In the genomic region with DNA sequence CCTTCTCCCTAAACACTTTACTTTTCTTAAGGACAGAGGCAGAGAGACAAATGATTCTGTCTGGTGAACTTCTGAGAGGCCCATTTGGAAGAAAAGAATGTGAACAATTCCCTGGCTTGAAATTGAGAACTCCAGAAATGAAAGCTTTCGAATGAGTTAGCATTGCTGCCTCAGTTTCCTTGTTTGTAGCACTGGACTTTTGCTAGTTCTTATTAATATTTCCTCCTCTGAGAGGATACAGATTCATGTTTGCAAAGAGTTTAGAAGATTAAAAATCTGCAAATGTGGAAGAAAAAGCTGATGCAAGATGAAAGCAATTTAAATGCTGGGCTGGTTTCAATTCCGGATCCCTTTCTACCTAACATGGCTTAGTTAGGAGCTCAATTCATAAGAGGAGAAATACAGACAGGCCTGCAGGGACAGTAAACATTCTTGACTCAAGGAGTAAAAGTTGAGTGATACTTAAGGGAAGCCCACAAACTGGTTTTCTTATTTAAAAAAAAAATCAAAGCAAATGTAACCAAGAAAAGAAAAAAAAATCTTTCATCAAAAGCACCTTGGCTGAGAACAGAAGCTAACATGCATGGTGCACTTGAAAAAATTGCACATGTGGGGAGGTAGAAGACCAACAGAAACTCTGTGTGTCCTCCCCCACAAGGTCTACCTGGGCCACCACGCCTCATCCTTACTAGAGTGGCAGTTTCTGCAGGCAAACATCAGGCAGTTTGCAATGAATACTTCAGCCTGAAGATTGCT, we compare ENCODE assay signal across 14 cellular contexts. TPM values are rescaled to one million over a fixed set of nuclear protein-coding genes. Genes with fewer than 3 reads are reported as not detected.
DNase-seq lines count a peak whose midpoint lies in the region; ATAC-seq, FAIRE-seq and TF ChIP-seq lines count a peak whose summit lies in the region.
"Had no signal": no experiment of that assay in that cellular context is flagged by ENCODE, and none has a peak within 500 bp of the region (broad histone marks: within the 10 kb centered on the region; RNA-seq: fewer than 3 reads in every experiment).

No MANE protein-coding gene starts in this region.

- no peak for TF ChIP-seq CTCF in activated CD8-positive, alpha-beta T cell treated with anti-CD3 and anti-CD28 coated beads for 36 hours (IDR thresholded peaks at IDR 0.05)
- TF ChIP-seq CTCF in Panc1 (IDR thresholded peaks at IDR 0.05) (no peak), fibroblast of villous mesenchyme (IDR thresholded peaks at IDR 0.05; ENCODE audit: insufficient read depth, low read depth, low read length) (no peak), stomach (IDR thresholded peaks at IDR 0.05) (no peak)

- no peak for DNase-seq in activated CD8-positive, alpha-beta T cell treated with anti-CD3 and anti-CD28 coated beads for 36 hours
- DNase-seq in activated CD8-positive, alpha-beta T cell treated with anti-CD3 and anti-CD28 coated beads, Interleukin-2, amount 10 ng/mL, durations not matched to agents 7 days and 5 days, result no peak
- DNase-seq in Panc1 (ENCODE audit: low read depth, low spot score) (no peak), fibroblast of villous mesenchyme (ENCODE audit: low read depth) (peak; percentile 16), stomach (no peak), urothelium cell line (ENCODE audit: low spot score) (no peak)
- DNase-seq in effector CD4-positive, alpha-beta T cell, result no peak
- DNase-seq: activated CD8-positive, alpha-beta memory T cell treated with anti-CD3 and anti-CD28 coated beads, Interleukin-2, amount 50 U/mL, for 48 hours; dorsolateral prefrontal cortex; NCI-H1417 treated with DMSO at 0.1 percent for 48 hours; NCI-H524 treated with DMSO at 0.1 percent for 48 hours had no signal

- no peak for FAIRE-seq in urothelium cell line (lab: Jason Lieb, UNC)

- H3K4me3 Mint-ChIP-seq in activated CD8-positive, alpha-beta T cell treated with anti-CD3 and anti-CD28 coated beads for 36 hours, result no peak overlapping the region
- no peak overlapping the region for H3K4me3 Mint-ChIP-seq in activated CD8-positive, alpha-beta T cell treated with anti-CD3 and anti-CD28 coated beads, Interleukin-2, amount 10 ng/mL, durations not matched to agents 7 days and 5 days
- H3K4me3 Mint-ChIP-seq: neural progenitor cell had no signal

- peak overlapping the region; percentile 55 for H3K27ac Mint-ChIP-seq in activated CD8-positive, alpha-beta T cell treated with anti-CD3 and anti-CD28 coated beads for 36 hours
- H3K27ac Mint-ChIP-seq in activated CD8-positive, alpha-beta T cell treated with anti-CD3 and anti-CD28 coated beads, Interleukin-2, amount 10 ng/mL, durations not matched to agents 7 days and 5 days, result no peak overlapping the region
- H3K27ac Mint-ChIP-seq: neural progenitor cell had no signal

- H3K9me3 Mint-ChIP-seq in activated CD8-positive, alpha-beta T cell treated with anti-CD3 and anti-CD28 coated beads for 36 hours, result peaks cover 2% of the 10 kb centered on the region
- H3K9me3 Mint-ChIP-seq in activated CD8-positive, alpha-beta T cell treated with anti-CD3 and anti-CD28 coated beads, Interleukin-2, amount 10 ng/mL, durations not matched to agents 7 days and 5 days (ENCODE audit: insufficient read depth), result no peaks in the 10 kb centered on the region
- H3K9me3 Mint-ChIP-seq: neural progenitor cell had no signal

- in situ Hi-C loops in Panc1 (cut with HindIII; ENCODE audit: low pct_unique_long_range_greater_than_20kb, low sequenced_read_pairs), result no loop called here

- POLR2A ChIA-PET in activated CD8-positive, alpha-beta T cell treated with anti-CD3 and anti-CD28 coated beads for 36 hours (lab: Charles Lee), result interaction anchor here (0.6 to 1.0 kb wide), 3 partner anchors 16 to 626 kb away, joined by 3 read pairs; no protein-coding TSS in a partner anchor
- POLR2A ChIA-PET in activated CD8-positive, alpha-beta T cell treated with anti-CD3 and anti-CD28 coated beads, Interleukin-2, amount 10 ng/mL, durations not matched to agents 7 days and 5 days (lab: Charles Lee), result interaction anchor here (0.6 kb wide), 1 partner anchor 22 kb away, joined by 4 read pairs; no protein-coding TSS in a partner anchor
- POLR2A ChIA-PET in Panc1 (lab: Charles Lee), result no interaction called here

- H3K36me3 Mint-ChIP-seq in activated CD8-positive, alpha-beta T cell treated with anti-CD3 and anti-CD28 coated beads for 36 hours (ENCODE audit: low read depth), result no peaks in the 10 kb centered on the region
- no peaks in the 10 kb centered on the region for H3K36me3 Mint-ChIP-seq in activated CD8-positive, alpha-beta T cell treated with anti-CD3 and anti-CD28 coated beads, Interleukin-2, amount 10 ng/mL, durations not matched to agents 7 days and 5 days (ENCODE audit: low read depth)
- H3K36me3 Mint-ChIP-seq: neural progenitor cell had no signal

- no TSS peak for BruUV-seq in Panc1 (replicated peaks; lab: Mats Ljungman, UMichigan)

- H3K27me3 Mint-ChIP-seq in activated CD8-positive, alpha-beta T cell treated with anti-CD3 and anti-CD28 coated beads for 36 hours, result peaks cover 7% of the 10 kb centered on the region
- peaks cover 12% of the 10 kb centered on the region for H3K27me3 Mint-ChIP-seq in activated CD8-positive, alpha-beta T cell treated with anti-CD3 and anti-CD28 coated beads, Interleukin-2, amount 10 ng/mL, durations not matched to agents 7 days and 5 days (ENCODE audit: low read depth)

- H3K36me3 ChIP-seq in Panc1 (ENCODE audit: control insufficient read depth, insufficient read depth, low read length), result no peaks in the 10 kb centered on the region
- peaks cover 0 to 4% (median 0%) of the 10 kb centered on the region in 4 donors for H3K36me3 ChIP-seq in stomach
- H3K36me3 ChIP-seq: neural progenitor cell, tibial nerve had no signal

- H3K4me1 Mint-ChIP-seq in activated CD8-positive, alpha-beta T cell treated with anti-CD3 and anti-CD28 coated beads for 36 hours (ENCODE audit: low read depth), result peaks cover 17% of the 10 kb centered on the region
- H3K4me1 Mint-ChIP-seq in activated CD8-positive, alpha-beta T cell treated with anti-CD3 and anti-CD28 coated beads, Interleukin-2, amount 10 ng/mL, durations not matched to agents 7 days and 5 days (ENCODE audit: low read depth), result peaks cover 15% of the 10 kb centered on the region

- TF ChIP-seq EP300 in stomach (IDR thresholded peaks at IDR 0.05), result no peak

- peaks cover 11% of the 10 kb centered on the region for H3K4me1 ChIP-seq in Panc1 (ENCODE audit: control insufficient read depth, insufficient read depth, low read length)
- H3K4me1 ChIP-seq in stomach, result peaks cover 24 to 48% (median 33%) of the 10 kb centered on the region in 4 donors

- 47 to 67% (median 51%) methylated on average over 3 of the region's 3 CpGs for WGBS in stomach, 5 donors

- H3K27me3 ChIP-seq in Panc1 (ENCODE audit: control insufficient read depth, insufficient read depth, low read length) (no peaks in the 10 kb centered on the region), stomach (peaks cover 0 to 35% (median 0%) of the 10 kb centered on the region in 3 donors)
- H3K27me3 ChIP-seq: neural progenitor cell had no signal

- H3K27ac ChIP-seq in Panc1 (ENCODE audit: low read length) (peak overlapping the region; percentile 44; the same call in 1 of the 2 replicates), stomach (peak overlapping the region; percentile 69 to 78 (median 77))
- H3K27ac ChIP-seq: dorsolateral prefrontal cortex, neural progenitor cell, tibial nerve had no signal

- H3K9me3 ChIP-seq in Panc1 (ENCODE audit: control insufficient read depth, insufficient read depth, low read depth, low read length), result no peaks in the 10 kb centered on the region
- H3K9me3 ChIP-seq in stomach, result no peaks in the 10 kb centered on the region
- H3K9me3 ChIP-seq: tibial nerve had no signal

- no peak for TF ChIP-seq POLR2A in stomach (IDR thresholded peaks at IDR 0.05)

- ATAC-seq in activated CD8-positive, alpha-beta T cell treated with anti-CD3 and anti-CD28 coated beads for 36 hours, result peak; percentile 20
- no peak for ATAC-seq in activated CD8-positive, alpha-beta T cell treated with anti-CD3 and anti-CD28 coated beads, Interleukin-2, amount 10 ng/mL, durations not matched to agents 7 days and 5 days
- ATAC-seq in Panc1 (peak; percentile 21; the same call in 1 of the 2 replicates), GM18870 (IDR thresholded peaks at IDR 0.05; ENCODE audit: unreplicated experiment) (no peak)

- CTCF ChIA-PET in activated CD8-positive, alpha-beta T cell treated with anti-CD3 and anti-CD28 coated beads for 36 hours (lab: Charles Lee), result interaction anchor here (0.8 to 1.5 kb wide), 7 partner anchors 15 to 98 kb away, joined by 3 to 4 read pairs (median 3); no protein-coding TSS in a partner anchor
- CTCF ChIA-PET in activated CD8-positive, alpha-beta T cell treated with anti-CD3 and anti-CD28 coated beads, Interleukin-2, amount 10 ng/mL, durations not matched to agents 7 days and 5 days (lab: Charles Lee), result interaction anchor here (0.6 to 1.9 kb wide), 5 partner anchors 12 to 99 kb away, joined by 3 to 9 read pairs (median 3); no protein-coding TSS in a partner anchor
- CTCF ChIA-PET in Panc1 (lab: Charles Lee), result interaction anchor here (0.7 kb wide), 1 partner anchor 16 kb away, joined by 4 read pairs; no protein-coding TSS in a partner anchor

- intact Hi-C loops in activated CD8-positive, alpha-beta T cell treated with anti-CD3 and anti-CD28 coated beads for 36 hours (cut with micrococcal nuclease), result no loop called here
- intact Hi-C loops in Panc1 (cut with micrococcal nuclease; ENCODE audit: unreplicated experiment), result no loop called here
- intact Hi-C loops in stomach (cut with DNase I; ENCODE audit: low total_unique reads), result no loop called here

- H3K4me3 ChIP-seq in Panc1 (ENCODE audit: low read depth in 2 of 2, low read length in 2 of 2), result no peak overlapping the region
- H3K4me3 ChIP-seq in fibroblast of villous mesenchyme (ENCODE audit: low read depth, low read length), result no peak overlapping the region
- H3K4me3 ChIP-seq in stomach, result no peak overlapping the region
- H3K4me3 ChIP-seq: dorsolateral prefrontal cortex, neural progenitor cell, tibial nerve had no signal

RNA-seq across cellular contexts. Expression of a gene that starts 27.1 kb away (rescaled TPM):
- total RNA-seq in activated CD8-positive, alpha-beta T cell treated with anti-CD3 and anti-CD28 coated beads for 36 hours, result under 1 TPM; 0.59 to 0.60 TPM
- not detected for total RNA-seq in activated CD8-positive, alpha-beta T cell treated with anti-CD3 and anti-CD28 coated beads, Interleukin-2, amount 10 ng/mL, durations not matched to agents 7 days and 5 days
- total RNA-seq in Panc1 (2021; ENCODE audit: unreplicated experiment) (not detected), fibroblast of villous mesenchyme (not detected in 2 replicates), stomach (10 to 100 TPM in 2 of 5 donors, 1 to 10 TPM in 2, under 1 TPM in 1; 0.58 to 19.2 (median 7.7) TPM)
- polyA plus RNA-seq in Panc1 (2012; ENCODE audit: insufficient read length), result not detected
- 1 to 10 TPM; 4.4 to 7.3 (median 6.7) TPM for polyA plus RNA-seq in stomach
- total RNA-seq: tibial nerve had no signal

Comparison
In these comparisons a context has a peak if more than half of its experiments do, and no peak if none do; other contexts are left out.
1. ATAC-seq: peak in activated CD8-positive, alpha-beta T cell treated with anti-CD3 and anti-CD28 coated beads for 36 hours (single experiment) and Panc1 (single experiment); none in activated CD8-positive, alpha-beta T cell treated with anti-CD3 and anti-CD28 coated beads, Interleukin-2, amount 10 ng/mL, durations not matched to agents 7 days and 5 days (single experiment) and GM18870 (single experiment).